In the genomic region with DNA sequence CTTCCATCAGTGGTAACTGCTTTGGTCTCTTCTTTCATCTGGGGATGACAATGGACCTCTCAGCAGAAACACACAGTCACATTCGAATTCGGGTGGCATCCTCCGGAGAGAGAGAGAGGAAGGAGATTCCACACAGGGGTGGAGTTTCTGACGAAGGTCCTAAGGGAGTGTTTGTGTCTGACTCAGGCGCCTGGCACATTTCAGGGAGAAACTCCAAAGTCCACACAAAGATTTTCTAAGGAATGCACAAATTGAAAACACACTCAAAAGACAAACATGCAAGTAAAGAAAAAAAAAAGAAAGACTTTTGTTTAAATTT, we compare ENCODE assay signal across 13 cellular contexts. TPM values are rescaled to one million over a fixed set of nuclear protein-coding genes. Genes with fewer than 3 reads are reported as not detected.
DNase-seq lines count a peak whose midpoint lies in the region; ATAC-seq, FAIRE-seq and TF ChIP-seq lines count a peak whose summit lies in the region.
"Had no signal": no experiment of that assay in that cellular context is flagged by ENCODE, and none has a peak within 500 bp of the region (broad histone marks: within the 10 kb centered on the region; RNA-seq: fewer than 3 reads in every experiment).

No MANE protein-coding gene starts in this region.

- CTCF ChIA-PET in CD4-positive, alpha-beta T cell (lab: Charles Lee), result no interaction called here

- no peak for TF ChIP-seq CTCF in CD4-positive, alpha-beta T cell (IDR thresholded peaks at IDR 0.05)

- peaks cover 0 to 5% of the 10 kb centered on the region in 2 donors for H3K4me1 ChIP-seq in small intestine (ENCODE audit: control insufficient read depth in 2 of 2, insufficient read depth in 1 of 2, low read depth in 1 of 2, low read length in 1 of 2)

- H3K4me3 ChIP-seq in small intestine (ENCODE audit: low read depth in 1 of 2, low read length in 2 of 2), result no peak overlapping the region
- H3K4me3 ChIP-seq: adrenal gland had no signal

- no peak for FAIRE-seq in small intestine (lab: Jason Lieb, UNC)

- ATAC-seq in SK-N-SH treated with all-trans-retinoic acid at 6 μM for 48 hours, result peak; percentile 86
- ATAC-seq in CD4-positive, alpha-beta T cell (ENCODE audit: poor library complexity), result no peak
- ATAC-seq: activated CD8-positive, alpha-beta T cell treated with anti-CD3 and anti-CD28 coated beads for 36 hours had no signal

- H3K9me3 Mint-ChIP-seq in CD4-positive, alpha-beta T cell, result no peaks in the 10 kb centered on the region
- H3K9me3 Mint-ChIP-seq: activated CD8-positive, alpha-beta T cell treated with anti-CD3 and anti-CD28 coated beads for 36 hours; neural crest cell had no signal

- H3K36me3 ChIP-seq in small intestine (ENCODE audit: control insufficient read depth in 2 of 2, insufficient read depth in 2 of 2, low read length in 2 of 2), result peaks cover 0 to 2% of the 10 kb centered on the region in 2 donors
- H3K36me3 ChIP-seq: adrenal gland had no signal

- H3K36me3 Mint-ChIP-seq in CD4-positive, alpha-beta T cell (ENCODE audit: low read depth), result no peaks in the 10 kb centered on the region

- H3K9me3 ChIP-seq in small intestine (ENCODE audit: control insufficient read depth, low read depth), result no peaks in the 10 kb centered on the region
- H3K9me3 ChIP-seq in CD4-positive, alpha-beta T cell (ENCODE audit: control insufficient read depth, low read length), result no peaks in the 10 kb centered on the region
- H3K9me3 ChIP-seq: adrenal gland had no signal

- POLR2A ChIA-PET in CD4-positive, alpha-beta T cell (lab: Charles Lee), result no interaction called here

- H3K27me3 ChIP-seq in small intestine (ENCODE audit: control insufficient read depth in 2 of 2, insufficient read depth in 2 of 2, low read length in 2 of 2), result no peaks in the 10 kb centered on the region
- H3K27me3 ChIP-seq in CD4-positive, alpha-beta T cell (ENCODE audit: control insufficient read depth, insufficient read depth, low read length), result peaks cover 19% of the 10 kb centered on the region
- H3K27me3 ChIP-seq: adrenal gland had no signal

- H3K27ac Mint-ChIP-seq in CD4-positive, alpha-beta T cell, result no peak overlapping the region
- H3K27ac Mint-ChIP-seq: activated CD8-positive, alpha-beta T cell treated with anti-CD3 and anti-CD28 coated beads for 36 hours had no signal

- intact Hi-C loops in CD4-positive, alpha-beta T cell (cut with DNase I, micrococcal nuclease), result no loop called here

- no peak overlapping the region for H3K4me3 Mint-ChIP-seq in CD4-positive, alpha-beta T cell
- H3K4me3 Mint-ChIP-seq: activated CD8-positive, alpha-beta T cell treated with anti-CD3 and anti-CD28 coated beads for 36 hours; neural crest cell had no signal

- DNase-seq in EL (peak; percentile 91), fibroblast of peridontal ligament (ENCODE audit: extremely low read depth) (peak; percentile 96), small intestine (peak; percentile 91), NCI-H2029 (lab: John Stamatoyannopoulos, UW) (no peak), NCI-H510A treated with DMSO at 0.1 percent for 48 hours (lab: John Stamatoyannopoulos, UW) (no peak), OCI-M1 (lab: John Stamatoyannopoulos, UW) (no peak)
- no peak for DNase-seq in CD4-positive, alpha-beta T cell
- DNase-seq: activated CD8-positive, alpha-beta T cell treated with anti-CD3 and anti-CD28 coated beads for 36 hours; DMS79 treated with DMSO at 0.1 percent for 48 hours; NCI-H2227 treated with DMSO at 0.1 percent for 48 hours had no signal

- H3K4me1 Mint-ChIP-seq in CD4-positive, alpha-beta T cell (ENCODE audit: low read depth), result peaks cover 4% of the 10 kb centered on the region

- WGBS in small intestine, 3 donors, result 9 to 43% (median 29%) methylated on average over 5 of the region's 5 CpGs

- peak overlapping the region; percentile 66 to 70 for H3K27ac ChIP-seq in small intestine (ENCODE audit: low read depth in 1 of 2, low read length in 1 of 2)
- no peak overlapping the region for H3K27ac ChIP-seq in CD4-positive, alpha-beta T cell (ENCODE audit: low read depth, low read length)

- peaks cover 33% of the 10 kb centered on the region for H3K27me3 Mint-ChIP-seq in CD4-positive, alpha-beta T cell

TF ChIP-seq in SK-N-SH treated with all-trans-retinoic acid at 6 μM for 48 hours, 23 proteins besides CTCF, POLR2A, EP300 and RAD21:
- TF ChIP-seq ZFP30 (CRISPR knock-in tag; IDR thresholded peaks at IDR 0.05) (no peak), CSDC2 (CRISPR knock-in tag; IDR thresholded peaks at IDR 0.05) (no peak), ISL1 (CRISPR knock-in tag; IDR thresholded peaks at IDR 0.05) (peak; percentile 36), ZNF70 (CRISPR knock-in tag; IDR thresholded peaks at IDR 0.05) (no peak)
- TF ChIP-seq, protein P1, sequence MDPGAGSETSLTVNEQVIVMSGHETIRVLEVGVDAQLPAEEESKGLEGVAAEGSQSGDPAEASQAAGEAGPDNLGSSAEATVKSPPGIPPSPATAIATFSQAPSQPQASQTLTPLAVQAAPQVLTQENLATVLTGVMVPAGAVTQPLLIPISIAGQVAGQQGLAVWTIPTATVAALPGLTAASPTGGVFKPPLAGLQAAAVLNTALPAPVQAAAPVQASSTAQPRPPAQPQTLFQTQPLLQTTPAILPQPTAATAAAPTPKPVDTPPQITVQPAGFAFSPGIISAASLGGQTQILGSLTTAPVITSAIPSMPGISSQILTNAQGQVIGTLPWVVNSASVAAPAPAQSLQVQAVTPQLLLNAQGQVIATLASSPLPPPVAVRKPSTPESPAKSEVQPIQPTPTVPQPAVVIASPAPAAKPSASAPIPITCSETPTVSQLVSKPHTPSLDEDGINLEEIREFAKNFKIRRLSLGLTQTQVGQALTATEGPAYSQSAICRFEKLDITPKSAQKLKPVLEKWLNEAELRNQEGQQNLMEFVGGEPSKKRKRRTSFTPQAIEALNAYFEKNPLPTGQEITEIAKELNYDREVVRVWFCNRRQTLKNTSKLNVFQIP (CRISPR knock-in tag; IDR thresholded peaks at IDR 0.05; ENCODE audit: borderline replicate concordance, low read depth), result 0 out of 2 replicates have a peak, but pooled peaks have one; percentile 42

RNA-seq across cellular contexts. Expression of gene EDN1, which starts 6.1 kb away (rescaled TPM):
- 10 to 100 TPM in 1 of 3 donors, 1 to 10 TPM in 2; 7.3 to 10.1 (median 9.7) TPM for polyA plus RNA-seq in small intestine
- total RNA-seq in CD4-positive, alpha-beta T cell, result 1 to 10 TPM in 1 of 2 experiments, under 1 TPM in 1; 0.80 to 1.1 TPM
- total RNA-seq: neural crest cell had no signal

Comparison
In these comparisons a context has a peak if more than half of its experiments do, and no peak if none do; other contexts are left out.
1. DNase-seq: peak in EL (single experiment), fibroblast of peridontal ligament (single experiment) and small intestine (single experiment); none in NCI-H2029 (single experiment), NCI-H510A treated with DMSO at 0.1 percent for 48 hours (single experiment), CD4-positive, alpha-beta T cell (0 of 10) and OCI-M1 (single experiment).